1 cellular context compared by ENCODE assay signal in the genomic region with DNA sequence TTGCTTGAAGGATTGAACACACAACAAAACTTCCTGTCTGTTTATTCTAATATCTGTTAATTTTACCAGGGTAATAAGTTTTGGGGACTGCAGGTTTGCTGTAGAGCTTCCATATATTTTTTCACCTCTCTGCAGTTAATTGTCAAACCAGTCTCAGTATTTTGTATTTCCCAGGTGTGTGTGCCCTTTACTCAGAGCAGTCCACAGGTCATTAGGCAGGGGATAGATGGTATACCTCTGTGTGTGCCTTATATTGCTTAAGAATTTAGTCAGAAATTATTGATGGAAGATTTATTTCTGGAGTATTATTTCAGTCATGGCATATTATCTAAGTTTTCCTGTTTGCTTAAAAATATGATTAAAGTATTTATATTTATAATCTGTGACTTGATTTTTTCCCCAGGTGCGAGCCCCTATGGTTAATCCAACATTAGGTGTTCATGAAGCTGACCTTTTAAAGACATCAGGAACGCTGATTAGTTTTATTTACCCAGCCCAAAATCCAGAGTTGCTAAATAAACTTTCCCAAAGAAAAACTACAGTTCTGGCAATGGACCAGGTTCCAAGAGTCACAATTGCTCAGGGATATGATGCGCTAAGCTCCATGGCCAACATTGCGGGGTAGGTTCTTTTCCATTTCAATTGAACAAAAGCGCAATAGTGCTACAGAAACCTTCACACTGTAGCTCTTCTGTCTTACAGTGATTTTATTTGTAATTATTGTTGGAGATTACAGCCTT.
A peak's percentile ranks its signal among the peaks of the same experiment; 100 is the strongest.
TF ChIP-seq lines count a peak whose summit lies in the region.

No MANE protein-coding gene starts in this region.

TF ChIP-seq in HepG2, 621 proteins besides CTCF, POLR2A, EP300 and RAD21:
- TF ChIP-seq ZBTB33 (CRISPR knock-in tag; IDR thresholded peaks at IDR 0.05): peak; percentile 97
- TF ChIP-seq ZMYM4 (CRISPR knock-in tag; IDR thresholded peaks at IDR 0.05): peak; percentile 70
- no peak for TF ChIP-seq HES4 (CRISPR knock-in tag; IDR thresholded peaks at IDR 0.05; ENCODE audit: borderline replicate concordance)
- TF ChIP-seq CREB1 (IDR thresholded peaks at IDR 0.05): no peak
- TF ChIP-seq CREB1 (CRISPR knock-in tag; IDR thresholded peaks at IDR 0.05): no peak
- no peak for TF ChIP-seq ZNF841 (CRISPR knock-in tag; IDR thresholded peaks at IDR 0.05; ENCODE audit: borderline replicate concordance)
- peak; percentile 40; the same call in 1 of the 2 replicates for TF ChIP-seq HOMEZ (CRISPR knock-in tag; IDR thresholded peaks at IDR 0.05; ENCODE audit: low read depth)
- TF ChIP-seq DDIT3 (CRISPR knock-in tag; IDR thresholded peaks at IDR 0.05): no peak
- TF ChIP-seq HNRNPUL1 (IDR thresholded peaks at IDR 0.05; ENCODE audit: low read depth, low read length): no peak
- no peak for TF ChIP-seq ZNF605 (CRISPR knock-in tag; IDR thresholded peaks at IDR 0.05)
- peak; percentile 52; the same call in 1 of the 2 replicates for TF ChIP-seq POGZ (CRISPR knock-in tag; IDR thresholded peaks at IDR 0.05)
- no peak for TF ChIP-seq PRDM10 (CRISPR knock-in tag; IDR thresholded peaks at IDR 0.05; ENCODE audit: low read depth)
- TF ChIP-seq HNF4A (CRISPR knock-in tag; IDR thresholded peaks at IDR 0.05): 0 out of 2 replicates have a peak, but pooled peaks have one; percentile 23
- TF ChIP-seq CBFB (CRISPR knock-in tag; IDR thresholded peaks at IDR 0.05): no peak
